In genomic region chr17:67942810-67943209, GRCh38 we compare ENCODE assay signal across 1 cellular context.
TF ChIP-seq lines count a peak whose summit lies in the region.

No MANE protein-coding gene starts in this region.

TF ChIP-seq in H1, 55 proteins besides CTCF, POLR2A, EP300 and RAD21:
- no peak for TF ChIP-seq ATF2 (IDR thresholded peaks at IDR 0.05; ENCODE audit: low read length)
- TF ChIP-seq SAP30 (IDR thresholded peaks at IDR 0.05; ENCODE audit: insufficient read depth, insufficient replicate concordance, low read length) = no peak
- TF ChIP-seq SRF (IDR thresholded peaks at IDR 0.05; ENCODE audit: low read depth, low read length) = no peak
- no peak for TF ChIP-seq TBP (IDR thresholded peaks at IDR 0.05; ENCODE audit: low read depth, low read length)
- TF ChIP-seq ASH2L (IDR thresholded peaks at IDR 0.05; ENCODE audit: low read length) = no peak
- no peak for TF ChIP-seq POU5F1 (IDR thresholded peaks at IDR 0.05; ENCODE audit: low read depth, low read length)
- no peak for TF ChIP-seq SIRT6 (IDR thresholded peaks at IDR 0.05; ENCODE audit: low read length)
- no peak for TF ChIP-seq KDM5A (IDR thresholded peaks at IDR 0.05; ENCODE audit: low read length)
- no peak for TF ChIP-seq SP4 (IDR thresholded peaks at IDR 0.05; ENCODE audit: low read length)
- TF ChIP-seq MAX (IDR thresholded peaks at IDR 0.05) = no peak
- TF ChIP-seq BACH1 (IDR thresholded peaks at IDR 0.05; ENCODE audit: low read length) = no peak
- no peak for TF ChIP-seq NRF1 (IDR thresholded peaks at IDR 0.05; ENCODE audit: low read depth, low read length)
- no peak for TF ChIP-seq TAF1 (IDR thresholded peaks at IDR 0.05; ENCODE audit: low read depth, low read length)
- no peak for TF ChIP-seq TCF12 (IDR thresholded peaks at IDR 0.05; ENCODE audit: low read depth, low read length)
- TF ChIP-seq CBX5 (IDR thresholded peaks at IDR 0.05; ENCODE audit: low read depth, low read length) = no peak
- TF ChIP-seq CHD1 (IDR thresholded peaks at IDR 0.05; ENCODE audit: low read depth, low read length) = no peak
- TF ChIP-seq SIN3A (conservative IDR thresholded peaks at IDR 0.05 in 1 of 2, IDR thresholded peaks at IDR 0.05 in 1 of 2; ENCODE audit: low read depth in 1 of 2, low read length in 2 of 2) = no peak
TF ChIP-seq in H1: peak in this region for 0.
